In genomic region chr17:79705674-79706073, GRCh38 we compare ENCODE assay signal across 1 cellular context.
TF ChIP-seq lines count a peak whose summit lies in the region.

No MANE protein-coding gene starts in this region.

TF ChIP-seq in K562, 482 proteins besides CTCF, POLR2A, EP300 and RAD21 (continued from another document):
- TF ChIP-seq ZBTB40 (IDR thresholded peaks at IDR 0.05) (peak; percentile 51; the same call in 1 of the 2 replicates), ZBTB40 (CRISPR knock-in tag; IDR thresholded peaks at IDR 0.05) (no peak), KAT7 (CRISPR knock-in tag; IDR thresholded peaks at IDR 0.05; ENCODE audit: borderline replicate concordance) (no peak), ZFP36 (IDR thresholded peaks at IDR 0.05; ENCODE audit: low read depth, low read length, partially characterized antibody) (no peak), NONO (IDR thresholded peaks at IDR 0.05; ENCODE audit: low read depth in 2 of 2, low read length in 1 of 2) (no peak), ZSCAN32 (CRISPR knock-in tag; IDR thresholded peaks at IDR 0.05) (no peak), FOXP1 (CRISPR knock-in tag; IDR thresholded peaks at IDR 0.05) (no peak), ZNF174 (CRISPR knock-in tag; IDR thresholded peaks at IDR 0.05) (no peak), SP1 (CRISPR knock-in tag; IDR thresholded peaks at IDR 0.05) (no peak), MED1 (CRISPR knock-in tag; IDR thresholded peaks at IDR 0.05; ENCODE audit: borderline replicate concordance) (no peak), RREB1 (CRISPR knock-in tag; IDR thresholded peaks at IDR 0.05) (no peak), USF2 (CRISPR knock-in tag; IDR thresholded peaks at IDR 0.05) (no peak), THAP12 (CRISPR knock-in tag; IDR thresholded peaks at IDR 0.05) (no peak), FOXJ3 (CRISPR knock-in tag; IDR thresholded peaks at IDR 0.05) (no peak), ESRRA (IDR thresholded peaks at IDR 0.05; ENCODE audit: borderline replicate concordance, low read depth) (no peak), ZBTB11 (CRISPR knock-in tag; IDR thresholded peaks at IDR 0.05) (0 out of 6 replicates have a peak, but pooled peaks of 1 of the 3 experiments have one; percentile 43)
